ENCODE assay signal across 20 cellular contexts in the genomic region with DNA sequence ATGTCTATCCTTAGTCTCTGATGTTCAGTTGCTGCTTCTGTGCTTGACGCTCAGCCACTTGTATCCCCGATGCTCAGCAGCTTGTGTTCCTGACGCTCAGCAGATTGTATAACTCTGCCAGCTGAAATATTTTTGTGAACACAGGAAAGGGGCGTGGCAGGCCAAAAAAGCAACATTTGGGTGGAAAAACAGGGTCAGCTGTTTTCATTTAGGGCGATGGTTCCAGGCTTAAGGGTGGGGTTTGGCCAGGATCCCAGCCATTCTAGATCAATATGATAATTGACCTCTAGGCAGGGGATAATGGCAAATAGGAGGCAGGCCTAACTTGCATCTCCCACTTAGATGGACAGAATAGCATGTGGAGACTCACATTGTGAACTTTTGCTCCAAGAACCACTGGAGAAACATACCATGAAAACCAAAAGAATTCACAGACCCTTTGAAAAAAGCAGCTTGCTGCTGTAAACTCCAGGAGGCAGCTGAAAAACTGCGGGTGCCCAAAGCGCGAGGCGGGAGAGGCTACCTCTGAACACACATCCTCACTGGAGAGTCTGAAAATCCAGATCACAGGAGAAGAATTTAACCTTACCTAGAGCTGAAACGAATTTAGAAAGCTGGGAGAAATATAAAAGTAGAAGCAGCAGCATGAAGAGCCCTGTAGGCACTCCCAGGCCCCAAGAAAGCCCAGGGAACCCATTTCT. TPM values are rescaled to one million over a fixed set of nuclear protein-coding genes. Genes with fewer than 3 reads are reported as not detected.
"Had no signal": no experiment of that assay in that cellular context is flagged by ENCODE, and none has a peak within 500 bp of the region (broad histone marks: within the 10 kb centered on the region; RNA-seq: fewer than 3 reads in every experiment).

No MANE protein-coding gene starts in this region.

- H3K4me3 ChIP-seq: gastroesophageal sphincter had no signal

- DNase-seq: activated CD4-positive, alpha-beta T cell treated with anti-CD3 and anti-CD28 coated beads, Interleukin-2, amount 50 U/mL, for 1 hour; activated CD8-positive, alpha-beta memory T cell treated with anti-CD3 and anti-CD28 coated beads for 24 hours; activated naive CD8-positive, alpha-beta T cell treated with anti-CD3 and anti-CD28 coated beads for 36 hours; erythroblast; islet precursor cell; naive thymus-derived CD8-positive, alpha-beta T cell; nucleus accumbens; retina; stimulated activated CD4-positive, alpha-beta T cell treated with anti-CD3 and anti-CD28 coated beads, Interleukin-4, amount 100 ng/mL, for 4 hours; stimulated activated CD8-positive, alpha-beta memory T cell treated with anti-CD3 and anti-CD28 coated beads, Interleukin-4, amount 100 ng/mL, for 48 hours; stimulated activated naive CD4-positive, alpha-beta T cell treated with Interleukin-2 at 50 U/mL for 16 hours; substantia nigra; T-cell; T-helper 9 cell had no signal

- H3K4me1 ChIP-seq: gastroesophageal sphincter had no signal

- H3K36me3 ChIP-seq: gastroesophageal sphincter had no signal

- H3K27me3 ChIP-seq: gastroesophageal sphincter had no signal

- H3K27ac ChIP-seq: gastroesophageal sphincter had no signal

- ATAC-seq: left lobe of liver; naive thymus-derived CD8-positive, alpha-beta T cell; T-cell had no signal

RNA-seq across cellular contexts. Expression of a gene that starts 58.3 kb away (rescaled TPM):
- total RNA-seq: activated naive CD8-positive, alpha-beta T cell treated with anti-CD3 and anti-CD28 coated beads for 36 hours; activated T-helper 1 cell treated with anti-CD3 and anti-CD28 coated beads, Interleukin-12 subunit alpha, Interleukin-12 subunit beta, Interleukin-2, Interleukin-4 antibody, amounts not matched to agents 30 ng/mL and 10 ng/mL and 1 ng/mL, durations not matched to agents 14 hours and 24 hours and 36 hours; chondrocyte; dermis microvascular lymphatic vessel endothelial cell; gastroesophageal sphincter; mucosa of gallbladder; naive thymus-derived CD8-positive, alpha-beta T cell; T-cell had no signal
